Comparison of ENCODE assay signal across 21 cellular contexts in genomic region chr10:18608581-18608980, GRCh38. TPM values are rescaled to one million over a fixed set of nuclear protein-coding genes. Genes with fewer than 3 reads are reported as not detected.
A peak's percentile ranks its signal among the peaks of the same experiment; 100 is the strongest.
DNase-seq lines count a peak whose midpoint lies in the region; ATAC-seq, FAIRE-seq and TF ChIP-seq lines count a peak whose summit lies in the region.
"Had no signal": no experiment of that assay in that cellular context is flagged by ENCODE, and none has a peak within 500 bp of the region (broad histone marks: within the 10 kb centered on the region; RNA-seq: fewer than 3 reads in every experiment).

No MANE protein-coding gene starts in this region.

- no peak for ATAC-seq in GM21723 (IDR thresholded peaks at IDR 0.05; ENCODE audit: unreplicated experiment)
- ATAC-seq in GM21360 (IDR thresholded peaks at IDR 0.05; ENCODE audit: unreplicated experiment), result no peak
- ATAC-seq: K562 had no signal

- peak overlapping the region; percentile 70 for H3K27ac ChIP-seq in RWPE1
- H3K27ac ChIP-seq: SJCRH30 had no signal

- H3K36me3 ChIP-seq in bronchial epithelial cell (ENCODE audit: control insufficient read depth, insufficient read depth, low read length), result no peaks in the 10 kb centered on the region

- CTCF ChIA-PET in RWPE1 (lab: Yijun Ruan, JAX), result no interaction called here

- POLR2A ChIA-PET in RWPE1 (lab: Yijun Ruan, JAX; ENCODE audit: low non-redundant PET), result no interaction called here

- TF ChIP-seq CTCF in RWPE1 (conservative IDR thresholded peaks at IDR 0.05; ENCODE audit: low read depth) (no peak), bronchial epithelial cell (IDR thresholded peaks at IDR 0.05; ENCODE audit: insufficient read depth, low read length, severe bottlenecking) (no peak)

- FAIRE-seq in bronchial epithelial cell (lab: Jason Lieb, UNC) (no peak), islet of Langerhans (lab: Jason Lieb, UNC) (peak; percentile 30)
- FAIRE-seq: GM12892, GM18507, H1, K562 had no signal

- no peaks in the 10 kb centered on the region for H3K27me3 ChIP-seq in bronchial epithelial cell (ENCODE audit: control insufficient read depth, insufficient read depth, low read length)
- H3K27me3 ChIP-seq: SJCRH30 had no signal

- H3K4me3 ChIP-seq in bronchial epithelial cell (ENCODE audit: low read depth, low read length), result no peak overlapping the region
- H3K4me3 ChIP-seq: K562, SJCRH30 had no signal

- peak; percentile 78 for DNase-seq in DMS53 (lab: John Stamatoyannopoulos, UW)
- peak; percentile 15 for DNase-seq in RWPE1 (ENCODE audit: low spot score)
- peak; percentile 82 for DNase-seq in bronchial epithelial cell (ENCODE audit: low read depth)
- DNase-seq in NCI-H2081 treated with DMSO at 0.1 percent for 48 hours (lab: John Stamatoyannopoulos, UW), result no peak
- DNase-seq: Caco-2; DMS153; NCI-H1105 treated with DMSO at 0.1 percent for 48 hours; NCI-H1694; NCI-H2107; NCI-H510A; NCI-H748 treated with DMSO at 0.1 percent for 48 hours; NK-92 treated with Interleukin-12 subunit alpha and Interleukin-12 subunit beta, amount 100 ng/mL, for 24 hours; RPMI8226; SJCRH30 had no signal

RNA-seq across cellular contexts. Expression of gene NSUN6, which starts 42.8 kb away (rescaled TPM):
- total RNA-seq in bronchial epithelial cell, result 9.2 and 10.8 TPM in 2 replicates

RNA-seq across cellular contexts. Expression of gene ARL5B, which starts 50.6 kb away (rescaled TPM):
- 16.1 and 18.1 TPM in 2 replicates for total RNA-seq in bronchial epithelial cell
